In genomic region chr6:33803571-33804053, GRCh38 we compare ENCODE assay signal across 22 cellular contexts. TPM values are rescaled to one million over a fixed set of nuclear protein-coding genes. Genes with fewer than 3 reads are reported as not detected.
DNase-seq lines count a peak whose midpoint lies in the region; FAIRE-seq and TF ChIP-seq lines count a peak whose summit lies in the region.
"Had no signal": no experiment of that assay in that cellular context is flagged by ENCODE, and none has a peak within 500 bp of the region (broad histone marks: within the 10 kb centered on the region; RNA-seq: fewer than 3 reads in every experiment).

Gene MLN, minus strand, starts transcription at chr6:33804003. Its CDS starts 2,840 bp downstream, at chr6:33801163.

- H3K23ac ChIP-seq in H1 (ENCODE audit: insufficient read length), result no peak within 1 kb of the TSS
- H3K23ac ChIP-seq in neuronal stem cell (ENCODE audit: low read depth, low read length, poor library complexity), result no peak within 1 kb of the TSS

- TF ChIP-seq RAD21 in H1 (IDR thresholded peaks at IDR 0.05 in 1 of 2, conservative IDR thresholded peaks at IDR 0.05 in 1 of 2; ENCODE audit: low read depth in 2 of 2, low read length in 2 of 2), result no peak

- H2AK5ac ChIP-seq in H1 (ENCODE audit: low read depth, low read length) (no peak within 1 kb of the TSS), neuronal stem cell (ENCODE audit: low read depth, low read length) (no peak within 1 kb of the TSS)

- H3K4me3 ChIP-seq in WERI-Rb-1 (ENCODE audit: low read depth, low read length) (no peak within 1 kb of the TSS), H1 (ENCODE audit: extremely low read depth in 1 of 4, insufficient read depth in 2 of 4, low read depth in 3 of 4, low read length in 4 of 4) (no peak within 1 kb of the TSS), neuronal stem cell (ENCODE audit: low read length in 2 of 2) (no peak within 1 kb of the TSS)
- H3K4me3 ChIP-seq: GM12878, HAP-1 had no signal

- H2AFZ ChIP-seq in H1 (ENCODE audit: low read length) (no peak within 1 kb of the TSS), neuronal stem cell (ENCODE audit: low read length) (no peak within 1 kb of the TSS)

- H3K79me2 ChIP-seq in H1 (ENCODE audit: control insufficient read depth in 1 of 2, insufficient read depth in 2 of 2, low read length in 2 of 2), result no peaks in the 10 kb centered on the region

- H4K5ac ChIP-seq in H1 (ENCODE audit: insufficient read length, low read depth, low read length), result no peak within 1 kb of the TSS

- H3K36me3 ChIP-seq in WERI-Rb-1, result no peaks in the 10 kb centered on the region
- H3K36me3 ChIP-seq in H1 (ENCODE audit: control insufficient read depth in 2 of 4, insufficient read depth in 4 of 4, low read length in 3 of 4), result no peaks in the 10 kb centered on the region
- no peaks in the 10 kb centered on the region for H3K36me3 ChIP-seq in neuronal stem cell (replicated peaks in 1 of 2; ENCODE audit: control insufficient read depth in 2 of 2, insufficient read depth in 2 of 2, low read length in 2 of 2)
- H3K36me3 ChIP-seq: BE2C, HAP-1 had no signal

- H4K91ac ChIP-seq in H1 (replicated peaks; ENCODE audit: insufficient read length, low read length) (no peak within 1 kb of the TSS), neuronal stem cell (ENCODE audit: low read depth, low read length, poor library complexity) (no peak within 1 kb of the TSS)

- no peak for FAIRE-seq in H1 (lab: Jason Lieb, UNC)
- FAIRE-seq: A204.1, GM12878, HepG2 had no signal

- H4K8ac ChIP-seq in H1 (ENCODE audit: extremely low read depth, insufficient read depth, low read length) (no peak within 1 kb of the TSS; the same call in 1 of the 2 replicates), neuronal stem cell (ENCODE audit: low read depth, low read length) (no peak within 1 kb of the TSS)

- H2BK20ac ChIP-seq in H1 (ENCODE audit: low read length), result peak within 1 kb of the TSS; percentile 89

- no peak within 1 kb of the TSS for H3K9ac ChIP-seq in H1 (replicated peaks in 1 of 4; ENCODE audit: extremely low read depth in 1 of 4, low read depth in 3 of 4, low read length in 3 of 4)
- H3K9ac ChIP-seq in neuronal stem cell (ENCODE audit: low read depth, low read length, poor library complexity), result no peak within 1 kb of the TSS

- 92% methylated on average over 14 of the region's 14 CpGs; no CpG with 5 or more reads in 1 of the 2 experiments for WGBS in H1 (ENCODE audit: extremely low coverage in 1 of 2, insufficient coverage in 1 of 2, insufficient read length in 1 of 2, insufficient replicate concordance in 2 of 2, low coverage in 1 of 2, low lambda C conversion rate in 2 of 2, missing lambda C conversion rate in 1 of 2), 2 experiments
- no CpG with 5 or more reads among the region's 14 CpGs for WGBS in neuronal stem cell (ENCODE audit: extremely low coverage in 2 of 2, insufficient read length in 2 of 2, insufficient replicate concordance in 1 of 2), 2 donors

- H3K79me1 ChIP-seq in H1 (ENCODE audit: low read depth, low read length) (no peaks in the 10 kb centered on the region), neuronal stem cell (ENCODE audit: low read depth, low read length) (no peaks in the 10 kb centered on the region)

- H4K20me1 ChIP-seq in H1 (replicated peaks in 1 of 2; ENCODE audit: control insufficient read depth in 1 of 2, insufficient read depth in 2 of 2, low read length in 2 of 2), result no peaks in the 10 kb centered on the region

- no peak for TF ChIP-seq POLR2A in H1 (IDR thresholded peaks at IDR 0.05; ENCODE audit: control extremely low read depth in 1 of 2, low read depth in 2 of 2, low read length in 2 of 2)

- H3K27me3 ChIP-seq in WERI-Rb-1 (ENCODE audit: insufficient read depth, low read depth, severe bottlenecking) (no peaks in the 10 kb centered on the region), H1 (replicated peaks in 1 of 4; ENCODE audit: control insufficient read depth in 3 of 4, extremely low read depth in 1 of 4, insufficient read depth in 3 of 4, low read length in 3 of 4) (peaks cover 0 to 6% (median 1%) of the 10 kb centered on the region in 4 experiments; a peak in 3 of 7 replicates), neuronal stem cell (ENCODE audit: control insufficient read depth in 3 of 3, insufficient read depth in 3 of 3, low read depth in 1 of 3, low read length in 3 of 3) (no peaks in the 10 kb centered on the region)
- H3K27me3 ChIP-seq: BE2C had no signal

- no peak for TF ChIP-seq EP300 in H1 (IDR thresholded peaks at IDR 0.05; ENCODE audit: borderline replicate concordance in 1 of 2, low read depth in 2 of 2, low read length in 2 of 2)

- H2BK12ac ChIP-seq in H1 (ENCODE audit: low read depth, low read length) (0 out of 2 replicates have a peak within 1 kb of the TSS, but pooled peaks have one; percentile 21), neuronal stem cell (ENCODE audit: low read length) (no peak within 1 kb of the TSS)

- TF ChIP-seq CTCF in WERI-Rb-1 (IDR thresholded peaks at IDR 0.05; ENCODE audit: low read depth, low read length), result no peak
- TF ChIP-seq CTCF in H1 (IDR thresholded peaks at IDR 0.05; ENCODE audit: control extremely low read depth in 1 of 3, insufficient read depth in 1 of 3, low read depth in 1 of 3, low read length in 3 of 3), result no peak

- H3K23me2 ChIP-seq in H1 (ENCODE audit: low read depth, low read length), result no peaks in the 10 kb centered on the region

- H3K4ac ChIP-seq in H1 (replicated peaks; ENCODE audit: insufficient read length, low read depth, low read length), result no peak within 1 kb of the TSS
- H3K4ac ChIP-seq in neuronal stem cell (ENCODE audit: low read length), result no peak within 1 kb of the TSS

- no peak within 1 kb of the TSS for H3K4me2 ChIP-seq in H1 (ENCODE audit: insufficient read depth in 1 of 2, low read depth in 2 of 2, low read length in 2 of 2)
- H3K4me2 ChIP-seq in neuronal stem cell (ENCODE audit: insufficient read depth, low read length, poor library complexity, severe bottlenecking), result no peak within 1 kb of the TSS

- no peak within 1 kb of the TSS for H3K56ac ChIP-seq in H1 (replicated peaks; ENCODE audit: insufficient read length, low read depth, low read length)

- H2BK15ac ChIP-seq in H1 (ENCODE audit: low read length) (peak within 1 kb of the TSS; percentile 66; the same call in 1 of the 2 replicates), neuronal stem cell (ENCODE audit: low read length) (peak within 1 kb of the TSS; percentile 71)

- H3K14ac ChIP-seq in H1 (ENCODE audit: insufficient read length) (no peak within 1 kb of the TSS), neuronal stem cell (ENCODE audit: low read length) (no peak within 1 kb of the TSS)

- H3K27ac ChIP-seq in WERI-Rb-1 (peak within 1 kb of the TSS; percentile 65), H1 (ENCODE audit: low read depth, low read length) (no peak within 1 kb of the TSS), neuronal stem cell (replicated peaks; ENCODE audit: low read length) (no peak within 1 kb of the TSS)

- CTCF ChIA-PET in H1 (lab: Charles Lee; ENCODE audit: partially characterized antibody), result interaction anchor here (0.8 to 4.0 kb wide), 8 partner anchors 9 to 179 kb away, joined by 3 to 26 read pairs (median 4); no protein-coding TSS in a partner anchor

- H3K18ac ChIP-seq in H1 (ENCODE audit: extremely low read depth, low read length) (no peak within 1 kb of the TSS; the same call in 1 of the 2 replicates), neuronal stem cell (ENCODE audit: low read length) (peak within 1 kb of the TSS; percentile 67)

- H3K9me3 ChIP-seq in WERI-Rb-1 (ENCODE audit: severe bottlenecking) (no peaks in the 10 kb centered on the region), H1 (ENCODE audit: insufficient read depth in 2 of 2, low read depth in 1 of 2, low read length in 1 of 2) (no peaks in the 10 kb centered on the region), neuronal stem cell (replicated peaks in 1 of 2; ENCODE audit: control insufficient read depth in 2 of 2, insufficient read depth in 1 of 2, low read depth in 1 of 2, low read length in 2 of 2) (no peaks in the 10 kb centered on the region)
- H3K9me3 ChIP-seq: BE2C, HAP-1 had no signal

- H2BK5ac ChIP-seq in H1 (ENCODE audit: low read depth, low read length) (no peak within 1 kb of the TSS), neuronal stem cell (ENCODE audit: low read length) (no peak within 1 kb of the TSS)

- peaks cover under 1 to 16% (median 5%) of the 10 kb centered on the region in 4 experiments; a peak in 5 of 7 replicates for H3K4me1 ChIP-seq in H1 (replicated peaks in 1 of 4; ENCODE audit: control insufficient read depth in 3 of 4, insufficient read depth in 4 of 4, low read length in 3 of 4)
- peaks cover 19 to 24% of the 10 kb centered on the region in 2 donors for H3K4me1 ChIP-seq in neuronal stem cell (ENCODE audit: control insufficient read depth in 2 of 2, insufficient read depth in 1 of 2, low read depth in 1 of 2, low read length in 2 of 2)

- H2BK120ac ChIP-seq in H1 (replicated peaks; ENCODE audit: low read depth, low read length), result no peak within 1 kb of the TSS
- H2BK120ac ChIP-seq in neuronal stem cell (ENCODE audit: low read depth, low read length), result no peak within 1 kb of the TSS

- DNase-seq in WERI-Rb-1, result no peak
- DNase-seq in H1 (ENCODE audit: low read depth in 1 of 2, low spot score in 2 of 2), result no peak
- no peak for DNase-seq in neuronal stem cell (ENCODE audit: low spot score)
- no peak for DNase-seq in OCI-M1 (lab: John Stamatoyannopoulos, UW)
- no peak for DNase-seq in midbrain (lab: John Stamatoyannopoulos, UW)
- DNase-seq in NCI-H69 (lab: John Stamatoyannopoulos, UW), result no peak
- DNase-seq: ACHN; BE2C; C1 segment of cervical spinal cord; CD4-positive, CD25-positive, alpha-beta regulatory T cell; CD8-positive, alpha-beta memory T cell; COR-L47; DMS 273 treated with DMSO at 0.1 percent for 48 hours; DMS53; DND-41; EL had no signal

- POLR2A ChIA-PET in H1 (lab: Charles Lee; ENCODE audit: partially characterized antibody), result interaction anchor here (2.0 kb wide), 1 partner anchor 10 kb away, joined by 6 read pairs; no protein-coding TSS in a partner anchor

RNA-seq across cellular contexts. Expression of gene MLN, which starts in this region (rescaled TPM):
- not detected in 2 replicates for total RNA-seq in H1 (2021; fragmentation: NEBNext Ultra II Directional; extraction: Animal tissue kit (Norgen Biotek cat#: 25700))
- 0.31 TPM in 1 of 2 replicates, not detected in the other for polyA plus RNA-seq in H1 (2011; rRNA removed)
- not detected for polyA plus RNA-seq in H1 (2011; cell fraction: cytosol; rRNA removed)
- not detected for polyA plus RNA-seq in H1 (2011; cell fraction: nucleus; rRNA removed)
- polyA plus RNA-seq in H1 (2012, experiment 1 of 2), result not detected in 4 replicates
- polyA plus RNA-seq in H1 (2012, experiment 2 of 2), result not detected
- not detected for polyA plus RNA-seq in H1 (2013, experiment 1 of 2)
- polyA plus RNA-seq in H1 (2013, experiment 2 of 2), result not detected
- not detected in 2 replicates for polyA minus RNA-seq in H1 (2011; rRNA and poly(A)+ RNA removed)
- polyA minus RNA-seq in H1 (2011; cell fraction: cytosol; rRNA and poly(A)+ RNA removed), result not detected
- polyA minus RNA-seq in H1 (2011; cell fraction: nucleus; rRNA and poly(A)+ RNA removed), result not detected
- polyA plus RNA-seq in neuronal stem cell (2013, experiment 1 of 2), result not detected
- polyA plus RNA-seq in neuronal stem cell (2013, experiment 2 of 2), result not detected
- total RNA-seq: CD4-positive, CD25-positive, alpha-beta regulatory T cell; CD8-positive, alpha-beta memory T cell; G401; GM12878; H4; HepG2 had no signal
- polyA plus RNA-seq: CD4-positive, CD25-positive, alpha-beta regulatory T cell; CD8-positive, alpha-beta memory T cell; GM12878; HepG2 had no signal
